ENCODE assay signal across 29 cellular contexts in genomic region chr19:4719499-4719866, GRCh38.
"Had no signal": no experiment of that assay in that cellular context is flagged by ENCODE, and none has a peak within 500 bp of the region (broad histone marks: within the 10 kb centered on the region; RNA-seq: fewer than 3 reads in every experiment).

No MANE protein-coding gene starts in this region.

- H3K27me3 ChIP-seq: ascending aorta, esophagus muscularis mucosa, foreskin keratinocyte, heart right ventricle, left lung, right atrium auricular region, upper lobe of right lung had no signal

- H3K4me2 ChIP-seq: smooth muscle cell had no signal

- H3K9me3 ChIP-seq: ascending aorta, esophagus muscularis mucosa, heart right ventricle, left lung, mucosa of descending colon, right atrium auricular region, upper lobe of right lung had no signal

- DNase-seq: activated CD4-positive, alpha-beta T cell treated with anti-CD3 and anti-CD28 coated beads for 48 hours; activated CD4-positive, alpha-beta T cell treated with anti-CD3 and anti-CD28 coated beads, Interleukin-2, amount 50 U/mL, for 48 hours; activated CD8-positive, alpha-beta memory T cell treated with anti-CD3 and anti-CD28 coated beads, Interleukin-2, amount 50 U/mL, for 4 hours; activated effector memory CD4-positive, alpha-beta T cell treated with anti-CD3 and anti-CD28 coated beads, Interleukin-2, amount 50 U/mL, for 16 hours; activated naive CD4-positive, alpha-beta T cell treated with anti-CD3 and anti-CD28 coated beads for 36 hours; activated naive CD8-positive, alpha-beta T cell treated with anti-CD3 and anti-CD28 coated beads for 36 hours; activated T-cell treated with anti-CD3 and anti-CD28 coated beads, Interleukin-2, amount 50 U/mL, for 1 hour; caudate nucleus; cortex of kidney; foreskin keratinocyte; heart right ventricle; left lung; mucosa of descending colon; nephron progenitor cell; nucleus accumbens; stimulated activated CD4-positive, alpha-beta T cell treated with anti-CD3 and anti-CD28 coated beads, Interleukin-1b, Interleukin-23, amount 100 ng/mL, for 48 hours; SW 1271; T1000; upper lobe of right lung; WERI-Rb-1 had no signal

- H3K27ac ChIP-seq: ascending aorta, esophagus muscularis mucosa, foreskin keratinocyte, heart right ventricle, left lung, right atrium auricular region, upper lobe of right lung, WERI-Rb-1 had no signal

- H3K4me3 Mint-ChIP-seq: activated naive CD4-positive, alpha-beta T cell treated with anti-CD3 and anti-CD28 coated beads for 36 hours; activated naive CD8-positive, alpha-beta T cell treated with anti-CD3 and anti-CD28 coated beads for 36 hours; activated T-helper 1 cell treated with anti-CD3 and anti-CD28 coated beads, Interleukin-12 subunit alpha, Interleukin-12 subunit beta, Interleukin-2, Interleukin-4 antibody, amounts not matched to agents 30 ng/mL and 10 ng/mL and 1 ng/mL, durations not matched to agents 14 hours and 24 hours and 36 hours; nephron progenitor cell; T-helper 1 cell treated with Interleukin-12 subunit alpha and Interleukin-12 subunit beta and Interleukin-4 antibody, amounts not matched to agents 30 μg/mL and 1 μg/mL, for 36 hours had no signal

- H3K9me3 Mint-ChIP-seq: activated naive CD4-positive, alpha-beta T cell treated with anti-CD3 and anti-CD28 coated beads for 36 hours; activated T-helper 1 cell treated with anti-CD3 and anti-CD28 coated beads, Interleukin-12 subunit alpha, Interleukin-12 subunit beta, Interleukin-2, Interleukin-4 antibody, amounts not matched to agents 30 ng/mL and 10 ng/mL and 1 ng/mL, durations not matched to agents 14 hours and 24 hours and 36 hours; stimulated activated naive CD8-positive, alpha-beta T cell treated with anti-CD3 and anti-CD28 coated beads, Interleukin-15, Interleukin-2, amounts not matched to agents 100 ng/mL and 50 ng/mL, for 24 hours; T-helper 1 cell treated with Interleukin-12 subunit alpha and Interleukin-12 subunit beta and Interleukin-4 antibody, amounts not matched to agents 30 μg/mL and 1 μg/mL, for 36 hours had no signal

- H3K4me3 ChIP-seq: ascending aorta, esophagus muscularis mucosa, heart right ventricle, left lung, lung, mucosa of descending colon, right atrium auricular region, smooth muscle cell, upper lobe of right lung had no signal

- H3K27ac Mint-ChIP-seq: activated naive CD4-positive, alpha-beta T cell treated with anti-CD3 and anti-CD28 coated beads for 36 hours; activated naive CD8-positive, alpha-beta T cell treated with anti-CD3 and anti-CD28 coated beads for 36 hours; activated T-helper 1 cell treated with anti-CD3 and anti-CD28 coated beads, Interleukin-12 subunit alpha, Interleukin-12 subunit beta, Interleukin-2, Interleukin-4 antibody, amounts not matched to agents 30 ng/mL and 10 ng/mL and 1 ng/mL, durations not matched to agents 14 hours and 24 hours and 36 hours; brain; T-helper 1 cell treated with Interleukin-12 subunit alpha and Interleukin-12 subunit beta and Interleukin-4 antibody, amounts not matched to agents 30 μg/mL and 1 μg/mL, for 36 hours had no signal
